In genomic region chr2:128477026-128477820, GRCh38 we compare ENCODE assay signal across 20 cellular contexts.
DNase-seq lines count a peak whose midpoint lies in the region; ATAC-seq and TF ChIP-seq lines count a peak whose summit lies in the region.
"Had no signal": no experiment of that assay in that cellular context is flagged by ENCODE, and none has a peak within 500 bp of the region (broad histone marks: within the 10 kb centered on the region; RNA-seq: fewer than 3 reads in every experiment).

No MANE protein-coding gene starts in this region.

- TF ChIP-seq CTCF in right atrium auricular region (IDR thresholded peaks at IDR 0.05) = no peak

- intact Hi-C loops in left cardiac atrium (cut with DNase I) = loop anchor here in 1 of 2 donors (10.0 kb wide), 1 partner anchor 122 kb away; no protein-coding TSS in a partner anchor

- peaks cover 0 to 20% of the 10 kb centered on the region in 2 donors for H3K4me1 ChIP-seq in right atrium auricular region

- no peaks in the 10 kb centered on the region for H3K27me3 ChIP-seq in right atrium auricular region

- DNase-seq in right atrium auricular region (ENCODE audit: low spot score) (peak; percentile 47), left cardiac atrium (no peak), mesenteric fat pad (ENCODE audit: low spot score) (peak; percentile 71), SK-N-DZ (ENCODE audit: low spot score) (no peak)
- DNase-seq in stimulated activated CD8-positive, alpha-beta memory T cell treated with anti-CD3 and anti-CD28 coated beads, Interleukin-4, amount 100 ng/mL, for 48 hours = peak; percentile 14
- DNase-seq: Calu3; CD8-positive, alpha-beta memory T cell; GDM1; MM.1S; NCI-H1048; NCI-H1436; NCI-H187 treated with DMSO at 0.1 percent for 48 hours; NCI-H2107; NCI-H2227 treated with DMSO at 0.1 percent for 48 hours; NCI-H510A; NCI-H748 treated with DMSO at 0.1 percent for 48 hours had no signal

- ATAC-seq in left cardiac atrium (no peak), HG03432 (IDR thresholded peaks at IDR 0.05; ENCODE audit: unreplicated experiment) (no peak), HG02610 (IDR thresholded peaks at IDR 0.05; ENCODE audit: unreplicated experiment) (no peak)
- ATAC-seq: Panc1 had no signal

- no peaks in the 10 kb centered on the region for H3K36me3 ChIP-seq in right atrium auricular region

- H3K27ac ChIP-seq in right atrium auricular region = no peak overlapping the region
- H3K27ac ChIP-seq: C4-2B had no signal

- peaks cover 0 to 7% of the 10 kb centered on the region in 2 donors for H3K9me3 ChIP-seq in right atrium auricular region

- no peak overlapping the region for H3K4me3 ChIP-seq in right atrium auricular region

Comparison
In these comparisons a context has a peak if more than half of its experiments do, and no peak if none do; other contexts are left out.
1. DNase-seq: peak in right atrium auricular region (single experiment), mesenteric fat pad (single experiment) and stimulated activated CD8-positive, alpha-beta memory T cell treated with anti-CD3 and anti-CD28 coated beads, Interleukin-4, amount 100 ng/mL, for 48 hours (single experiment); none in left cardiac atrium (single experiment) and SK-N-DZ (single experiment).